18 cellular contexts compared by ENCODE assay signal in the genomic region with DNA sequence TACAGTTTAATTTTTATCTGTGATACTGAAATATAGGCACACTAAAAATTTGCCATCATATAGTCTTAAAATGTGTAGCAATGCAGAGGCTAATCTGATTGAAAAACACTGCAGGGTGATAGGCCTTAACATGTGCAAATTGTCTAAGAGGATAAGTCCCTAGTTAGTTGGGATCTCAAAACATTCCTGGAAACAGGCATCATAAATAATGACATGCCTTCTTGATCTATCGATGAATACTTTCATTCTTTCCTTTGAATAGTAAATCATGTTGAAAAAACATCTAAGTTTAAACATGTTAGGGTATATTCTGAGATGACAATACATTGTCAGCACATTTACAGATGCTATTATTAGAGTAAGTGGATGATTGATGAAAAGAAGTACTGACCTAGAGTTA.
"Had no signal": no experiment of that assay in that cellular context is flagged by ENCODE, and none has a peak within 500 bp of the region (broad histone marks: within the 10 kb centered on the region; RNA-seq: fewer than 3 reads in every experiment).

No MANE protein-coding gene starts in this region.

- FAIRE-seq: RCC 7860 had no signal

- H3K4me2 ChIP-seq: SK-N-SH had no signal

- H3K9ac ChIP-seq: SK-N-SH had no signal

- H3K9me2 ChIP-seq: SK-N-SH had no signal

- DNase-seq: KBM-7, MV-4-11, NCI-H1048, NCI-H1105 treated with DMSO at 0.1 percent for 48 hours, NCI-H1417 treated with DMSO at 0.1 percent for 48 hours, NCI-H187, NCI-H2029, NCI-H2081 treated with DMSO at 0.1 percent for 48 hours, NCI-H2171 treated with DMSO at 0.1 percent for 48 hours, NCI-H345, NCI-H446 treated with DMSO at 0.1 percent for 48 hours, NCI-H510A treated with DMSO at 0.1 percent for 48 hours, NCI-H526, RPMI8226, SHP77, SK-N-SH, SW 1271 had no signal

- H3K9me3 ChIP-seq: SK-N-SH had no signal
